16 cellular contexts compared by ENCODE assay signal in genomic region chr2:122515731-122516130, GRCh38.
DNase-seq lines count a peak whose midpoint lies in the region; ATAC-seq and TF ChIP-seq lines count a peak whose summit lies in the region.
"Had no signal": no experiment of that assay in that cellular context is flagged by ENCODE, and none has a peak within 500 bp of the region (broad histone marks: within the 10 kb centered on the region; RNA-seq: fewer than 3 reads in every experiment).

No MANE protein-coding gene starts in this region.

- peaks cover 70% of the 10 kb centered on the region for H3K4me1 Mint-ChIP-seq in WTC11
- peaks cover 12% of the 10 kb centered on the region for H3K4me1 Mint-ChIP-seq in neural progenitor cell
- no peaks in the 10 kb centered on the region for H3K4me1 Mint-ChIP-seq in Calu3 (ENCODE audit: low read depth, unreplicated experiment)
- H3K4me1 Mint-ChIP-seq: CD14-positive monocyte had no signal

- no TSS peak for BruUV-seq in Calu3 (replicated peaks; lab: Mats Ljungman, UMichigan)

- peaks cover 18% of the 10 kb centered on the region for H3F3A ChIP-seq in neural progenitor cell (ENCODE audit: low read depth)

- peaks cover 17% of the 10 kb centered on the region for H3K9me3 Mint-ChIP-seq in WTC11
- H3K9me3 Mint-ChIP-seq in neural progenitor cell, result no peaks in the 10 kb centered on the region
- peaks cover 3% of the 10 kb centered on the region for H3K9me3 Mint-ChIP-seq in Calu3 (ENCODE audit: low read depth, unreplicated experiment)

- peak overlapping the region; percentile 88 for H2AFZ ChIP-seq in neural progenitor cell (replicated peaks)

- peak overlapping the region; percentile 60 for H3K4me2 ChIP-seq in neural progenitor cell
- H3K4me2 ChIP-seq: A549, KMS-11 had no signal

- H3K4me1 ChIP-seq in HAP-1 (peaks cover 40% of the 10 kb centered on the region), iPS-15b (ENCODE audit: control insufficient read depth, insufficient read depth, low read length) (peaks cover 41% of the 10 kb centered on the region), neural progenitor cell (peaks cover 34% of the 10 kb centered on the region), right cardiac atrium (ENCODE audit: control insufficient read depth, insufficient read depth, low read length) (no peaks in the 10 kb centered on the region)
- H3K4me1 ChIP-seq: A549 had no signal

- H3K27ac Mint-ChIP-seq in WTC11 (peak overlapping the region; percentile 94), neural progenitor cell (no peak overlapping the region), Calu3 (ENCODE audit: unreplicated experiment) (no peak overlapping the region)
- H3K27ac Mint-ChIP-seq: CD14-positive monocyte; CD8-positive, alpha-beta T cell had no signal

- H3K9me3 ChIP-seq in HAP-1 (no peaks in the 10 kb centered on the region), iPS-15b (ENCODE audit: control insufficient read depth, insufficient read depth, low read length) (no peaks in the 10 kb centered on the region), neural progenitor cell (ENCODE audit: low read depth) (no peaks in the 10 kb centered on the region), right cardiac atrium (ENCODE audit: control insufficient read depth, low read length) (no peaks in the 10 kb centered on the region)
- H3K9me3 ChIP-seq: A549 had no signal

- intact Hi-C loops in Calu3 (cut with micrococcal nuclease; ENCODE audit: unreplicated experiment), result no loop called here
- intact Hi-C loops in right cardiac atrium (cut with DNase I), result no loop called here

- H3K9ac ChIP-seq in iPS-15b (ENCODE audit: low read depth, low read length) (no peak overlapping the region), neural progenitor cell (no peak overlapping the region)
- H3K9ac ChIP-seq: KMS-11 had no signal

- H3K4me3 ChIP-seq in HAP-1, result no peak overlapping the region
- peak overlapping the region; percentile 6 for H3K4me3 ChIP-seq in iPS-15b (ENCODE audit: low read depth, low read length)
- peak overlapping the region; percentile 13 for H3K4me3 ChIP-seq in neural progenitor cell
- H3K4me3 ChIP-seq in right cardiac atrium (ENCODE audit: low read length), result no peak overlapping the region
- H3K4me3 ChIP-seq: A549 had no signal

- no peaks in the 10 kb centered on the region for H3K79me2 ChIP-seq in neural progenitor cell (ENCODE audit: low read depth)

- H3K27me3 ChIP-seq in HAP-1 (ENCODE audit: low read depth) (no peaks in the 10 kb centered on the region), iPS-15b (ENCODE audit: control insufficient read depth, insufficient read depth, low read length) (no peaks in the 10 kb centered on the region), neural progenitor cell (no peaks in the 10 kb centered on the region), right cardiac atrium (ENCODE audit: control insufficient read depth, insufficient read depth) (no peaks in the 10 kb centered on the region)

- H4K20me1 ChIP-seq in neural progenitor cell (ENCODE audit: low read depth), result no peaks in the 10 kb centered on the region

- TF ChIP-seq CTCF in WTC11 (IDR thresholded peaks at IDR 0.05) (no peak), neural progenitor cell (IDR thresholded peaks at IDR 0.05) (no peak), Calu3 (IDR thresholded peaks at IDR 0.05; ENCODE audit: unreplicated experiment) (no peak)

- in situ Hi-C loops in HAP-1 (cut with MboI; ENCODE audit: low sequenced_read_pairs), result no loop called here

- H3K27me3 Mint-ChIP-seq in WTC11 (ENCODE audit: low read depth), result peaks cover 8% of the 10 kb centered on the region; the same call in 1 of the 2 replicates
- H3K27me3 Mint-ChIP-seq in neural progenitor cell (ENCODE audit: insufficient read depth, low read depth), result peaks cover 4% of the 10 kb centered on the region
- no peaks in the 10 kb centered on the region for H3K27me3 Mint-ChIP-seq in Calu3 (ENCODE audit: unreplicated experiment)

- 59% methylated on average over 2 of the region's 2 CpGs for WGBS in right cardiac atrium

- H3K36me3 Mint-ChIP-seq in WTC11 (peaks cover 16% of the 10 kb centered on the region), neural progenitor cell (no peaks in the 10 kb centered on the region), Calu3 (ENCODE audit: insufficient read depth, unreplicated experiment) (no peaks in the 10 kb centered on the region)
- H3K36me3 Mint-ChIP-seq: CD14-positive monocyte; CD8-positive, alpha-beta T cell had no signal

- CTCF ChIA-PET in WTC11 (lab: Charles Lee) (interaction anchor here (1.2 kb wide), 1 partner anchor 16 kb away, joined by 8 read pairs; no protein-coding TSS in a partner anchor), Calu3 (lab: Charles Lee) (interaction anchor here (0.5 kb wide), 1 partner anchor 17 kb away, joined by 5 read pairs; no protein-coding TSS in a partner anchor)

- no peaks in the 10 kb centered on the region for H3K36me3 ChIP-seq in HAP-1 (replicated peaks)
- H3K36me3 ChIP-seq in iPS-15b (ENCODE audit: control insufficient read depth, insufficient read depth, low read length), result no peaks in the 10 kb centered on the region
- no peaks in the 10 kb centered on the region for H3K36me3 ChIP-seq in neural progenitor cell

- POLR2A ChIA-PET in WTC11 (lab: Charles Lee), result no interaction called here

- H3K27ac ChIP-seq in neural progenitor cell (no peak overlapping the region), right cardiac atrium (ENCODE audit: low read length) (no peak overlapping the region)
- H3K27ac ChIP-seq: A549, KMS-11 had no signal

- ATAC-seq in WTC11 (no peak), right cardiac atrium (no peak)
- ATAC-seq: A549; CD8-positive, alpha-beta T cell; HepG2 had no signal

- DNase-seq in HAP-1 (ENCODE audit: low spot score in 2 of 2), result peak; percentile 71 to 93
- DNase-seq in WTC11 (ENCODE audit: low spot score), result no peak
- peak; percentile 28 for DNase-seq in neural progenitor cell (ENCODE audit: low spot score)
- no peak for DNase-seq in Calu3
- DNase-seq in kidney tubule cell (ENCODE audit: low spot score), result no peak
- no peak for DNase-seq in right cardiac atrium
- DNase-seq in NCI-H2196 treated with DMSO at 0.1 percent for 48 hours (lab: John Stamatoyannopoulos, UW; ENCODE audit: unreplicated experiment), result no peak
- DNase-seq: CD8-positive, alpha-beta T cell; COR-L47; DND-41; GF-D8 had no signal

- H3K4me3 Mint-ChIP-seq in WTC11 (peak overlapping the region; percentile 46), neural progenitor cell (no peak overlapping the region), Calu3 (ENCODE audit: low read depth, unreplicated experiment) (no peak overlapping the region)
- H3K4me3 Mint-ChIP-seq: CD14-positive monocyte; CD8-positive, alpha-beta T cell had no signal

TF ChIP-seq in WTC11, 78 proteins besides CTCF, POLR2A, EP300 and RAD21 (continues in another document):
- TF ChIP-seq PRRX2 (CRISPR knock-in tag; IDR thresholded peaks at IDR 0.05), result no peak
- TF ChIP-seq JUN (CRISPR knock-in tag; IDR thresholded peaks at IDR 0.05), result no peak
- TF ChIP-seq CREM (CRISPR knock-in tag; IDR thresholded peaks at IDR 0.05), result no peak
- TF ChIP-seq STAT6 (CRISPR knock-in tag; conservative IDR thresholded peaks at IDR 0.05; ENCODE audit: low read depth), result no peak
- no peak for TF ChIP-seq NFATC4 (CRISPR knock-in tag; IDR thresholded peaks at IDR 0.05)
- no peak for TF ChIP-seq ZNF425 (CRISPR knock-in tag; conservative IDR thresholded peaks at IDR 0.05)
- no peak for TF ChIP-seq SMAD3 (CRISPR knock-in tag; IDR thresholded peaks at IDR 0.05; ENCODE audit: borderline replicate concordance)
- TF ChIP-seq FOXK1 (CRISPR knock-in tag; IDR thresholded peaks at IDR 0.05), result no peak
- TF ChIP-seq ZMAT4 (CRISPR knock-in tag; IDR thresholded peaks at IDR 0.05), result no peak

Comparison
In these comparisons a context has a peak if more than half of its experiments do, and no peak if none do; other contexts are left out.
1. DNase-seq: peak in HAP-1 (2 of 2) and neural progenitor cell (single experiment); none in WTC11 (single experiment), Calu3 (single experiment), kidney tubule cell (single experiment), right cardiac atrium (0 of 3) and NCI-H2196 treated with DMSO at 0.1 percent for 48 hours (single experiment).
2. H3K4me3 ChIP-seq: peak in iPS-15b (single experiment) and neural progenitor cell (single experiment); none in HAP-1 (single experiment) and right cardiac atrium (single experiment).